In the genomic region with DNA sequence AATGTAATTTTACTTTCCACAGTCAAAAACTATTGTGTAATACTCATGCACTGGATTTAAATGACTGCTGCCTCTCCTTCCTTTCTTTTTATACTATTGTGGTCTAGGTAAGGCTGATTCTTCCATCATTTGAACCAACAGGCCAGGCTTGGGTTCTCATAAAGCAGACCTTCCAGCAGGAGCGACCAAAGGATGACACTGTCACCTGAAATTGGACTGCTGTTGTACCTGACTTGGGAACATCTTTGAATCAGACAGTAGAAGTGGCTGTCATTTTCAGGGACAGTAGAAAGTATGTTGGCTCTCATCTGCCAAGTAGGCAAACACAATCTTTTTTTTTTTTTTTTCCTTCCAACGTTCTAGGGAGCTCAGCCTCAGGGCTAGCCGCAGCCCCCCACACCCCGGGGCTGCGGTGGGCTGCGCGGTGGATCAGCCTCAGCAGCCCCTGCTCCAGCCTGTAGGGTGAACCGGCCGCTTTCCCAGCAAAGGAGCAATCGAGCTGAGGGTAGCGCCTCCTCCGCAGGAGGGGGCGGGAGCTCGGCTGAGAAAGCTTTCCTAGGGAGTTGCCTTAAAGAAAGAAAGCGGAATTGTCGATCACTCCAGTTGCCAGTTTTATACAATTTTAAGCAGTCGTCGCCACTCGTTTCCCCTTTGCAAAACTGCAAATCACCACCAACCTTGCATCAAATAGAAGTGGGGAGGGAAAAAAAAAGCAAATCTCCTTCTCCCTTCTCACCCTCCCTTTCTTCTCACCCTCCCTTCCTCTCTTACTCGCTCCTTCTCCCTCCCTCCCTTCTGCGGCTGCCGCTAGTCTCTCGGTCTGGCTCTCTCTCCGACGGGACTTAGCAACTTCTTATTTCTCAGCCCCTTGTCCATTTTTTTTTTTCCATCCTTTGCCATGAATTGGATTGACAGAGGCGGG, we compare ENCODE assay signal across 8 cellular contexts. TPM values are rescaled to one million over a fixed set of nuclear protein-coding genes. Genes with fewer than 3 reads are reported as not detected.
A peak's percentile ranks its signal among the peaks of the same experiment; 100 is the strongest.
DNase-seq lines count a peak whose midpoint lies in the region; ATAC-seq and TF ChIP-seq lines count a peak whose summit lies in the region.

PDE3A (plus strand) TSS at position 807 of the 922 bp plus-strand sequence. CDS start 748 bp downstream, outside the sequence.

- WGBS in esophagus, 2 donors, result 1 to 2% methylated on average over 26 of the region's 26 CpGs
- WGBS in mesendoderm (ENCODE audit: extremely low coverage, insufficient coverage, low lambda C conversion rate), result no CpG with 5 or more reads among the region's 26 CpGs

- no peak within 1 kb of the TSS for H4K5ac ChIP-seq in mesendoderm (ENCODE audit: low read length)

- H3K36me3 ChIP-seq in esophagus (ENCODE audit: control insufficient read depth in 2 of 2, insufficient read depth in 2 of 2, low read length in 1 of 2) (no peaks in the 10 kb centered on the region), mesendoderm (ENCODE audit: control insufficient read depth, insufficient read depth, low read length) (no peaks in the 10 kb centered on the region), thoracic aorta (no peaks in the 10 kb centered on the region)

- no TSS peak for BruUV-seq in MCF 10A (replicated peaks; lab: Mats Ljungman, UMichigan)

- in situ Hi-C loops in T47D (cut with HindIII; ENCODE audit: low pct_unique_long_range_greater_than_20kb, low sequenced_read_pairs), result no loop called here

- peaks cover 81% of the 10 kb centered on the region for H3K27me3 Mint-ChIP-seq in MCF 10A (ENCODE audit: insufficient read depth, unreplicated experiment)

- no peaks in the 10 kb centered on the region for H3K79me2 ChIP-seq in mesendoderm (ENCODE audit: control insufficient read depth, insufficient read depth, low read length)

- peak within 1 kb of the TSS; percentile 97 for H3K4me2 ChIP-seq in mesendoderm (ENCODE audit: low read length)

- H3K23ac ChIP-seq in mesendoderm (ENCODE audit: low read length), result no peak within 1 kb of the TSS

- H3K4me1 Mint-ChIP-seq in MCF 10A (ENCODE audit: insufficient read depth, unreplicated experiment), result no peaks in the 10 kb centered on the region

- CTCF ChIA-PET in MCF 10A (lab: Yijun Ruan, JAX), result interaction anchor here (0.6 to 1.2 kb wide), 3 partner anchors 11 to 607 kb away, joined by 3 to 4 read pairs (median 3); no protein-coding TSS in a partner anchor

- H2BK5ac ChIP-seq in mesendoderm (ENCODE audit: low read length), result no peak within 1 kb of the TSS

- H3K4me1 ChIP-seq in esophagus (ENCODE audit: control insufficient read depth in 2 of 2, insufficient read depth in 2 of 2, low read length in 1 of 2), result peaks cover 0 to 10% of the 10 kb centered on the region in 2 donors
- H3K4me1 ChIP-seq in mesendoderm (ENCODE audit: control insufficient read depth, low read depth, low read length), result no peaks in the 10 kb centered on the region
- H3K4me1 ChIP-seq in thoracic aorta (ENCODE audit: control insufficient read depth in 1 of 2, low read depth in 2 of 2), result peaks cover 4 to 9% of the 10 kb centered on the region in 2 donors

- H3K56ac ChIP-seq in mesendoderm (ENCODE audit: low read length), result peak within 1 kb of the TSS; percentile 78

- H3K4ac ChIP-seq in mesendoderm (ENCODE audit: low read depth, low read length), result no peak within 1 kb of the TSS

- no peak within 1 kb of the TSS for H3K27ac Mint-ChIP-seq in MCF 10A (ENCODE audit: low read depth, unreplicated experiment)

- H3K79me1 ChIP-seq in mesendoderm (ENCODE audit: low read length), result no peaks in the 10 kb centered on the region

- peak within 1 kb of the TSS; percentile 56 to 68 for H3K4me3 ChIP-seq in esophagus (ENCODE audit: low read depth in 1 of 2, low read length in 2 of 2)
- peak within 1 kb of the TSS; percentile 79 for H3K4me3 ChIP-seq in mesendoderm (ENCODE audit: low read length)
- H3K4me3 ChIP-seq in thoracic aorta, result peak within 1 kb of the TSS; percentile 86

- no peak within 1 kb of the TSS for H4K8ac ChIP-seq in mesendoderm (ENCODE audit: low read depth, low read length)

- H2BK15ac ChIP-seq in mesendoderm (replicated peaks; ENCODE audit: low read depth), result no peak within 1 kb of the TSS

- no peak within 1 kb of the TSS for H2AK5ac ChIP-seq in mesendoderm (ENCODE audit: low read length)

- H3K27ac ChIP-seq in esophagus (ENCODE audit: low read depth in 2 of 2, low read length in 1 of 2) (peak within 1 kb of the TSS; percentile 81 to 86), mesendoderm (ENCODE audit: low read depth, low read length) (no peak within 1 kb of the TSS), thoracic aorta (peak within 1 kb of the TSS; percentile 93 to 97)

- DNase-seq in T47D (ENCODE audit: low read depth in 1 of 2, low spot score in 1 of 2) (peak; percentile 45 to 63), MCF 10A (ENCODE audit: unreplicated experiment) (no peak), mesendoderm (peak; percentile 90), thoracic aorta (ENCODE audit: low spot score) (no peak)
- no peak for DNase-seq in stimulated activated CD4-positive, alpha-beta T cell treated with anti-CD3 and anti-CD28 coated beads, Interleukin-4, amount 100 ng/mL, for 4 hours

- TF ChIP-seq CTCF in MCF 10A (IDR thresholded peaks at IDR 0.05; ENCODE audit: unreplicated experiment) (no peak), thoracic aorta (IDR thresholded peaks at IDR 0.05) (peak; percentile 53)

- intact Hi-C loops in MCF 10A (cut with micrococcal nuclease), result no loop called here

- ATAC-seq in SK-N-SH treated with all-trans-retinoic acid at 6 μM for 48 hours, result peak; percentile 82
- ATAC-seq in thoracic aorta (ENCODE audit: insufficient number of reproducible peaks, low FRiP score, low read depth), result peak; percentile 67
- no peak for ATAC-seq in HG02970 (IDR thresholded peaks at IDR 0.05; ENCODE audit: low FRiP score, unreplicated experiment)

- no peaks in the 10 kb centered on the region for H3K9me3 Mint-ChIP-seq in MCF 10A (ENCODE audit: unreplicated experiment)

- H3K27me3 ChIP-seq in esophagus (ENCODE audit: control insufficient read depth in 1 of 2, insufficient read depth in 2 of 2, low read length in 2 of 2), result peaks cover 0 to 3% of the 10 kb centered on the region in 2 donors
- H3K27me3 ChIP-seq in mesendoderm (ENCODE audit: insufficient read depth, low read length, poor library complexity), result peaks cover 1% of the 10 kb centered on the region
- H3K27me3 ChIP-seq in thoracic aorta (replicated peaks; ENCODE audit: insufficient read depth), result no peaks in the 10 kb centered on the region

- H3K9ac ChIP-seq in mesendoderm (ENCODE audit: low read length), result peak within 1 kb of the TSS; percentile 59

- H3K9me3 ChIP-seq in esophagus (ENCODE audit: control insufficient read depth in 2 of 2, insufficient read depth in 1 of 2, low read depth in 1 of 2, low read length in 1 of 2) (no peaks in the 10 kb centered on the region), thoracic aorta (no peaks in the 10 kb centered on the region)

- no peaks in the 10 kb centered on the region for H3K36me3 Mint-ChIP-seq in MCF 10A (ENCODE audit: insufficient read depth, unreplicated experiment)

- POLR2A ChIA-PET in MCF 10A (lab: Yijun Ruan, JAX), result no interaction called here

- no peak within 1 kb of the TSS for H3K4me3 Mint-ChIP-seq in MCF 10A (ENCODE audit: unreplicated experiment)

- H2BK120ac ChIP-seq in mesendoderm (ENCODE audit: low read depth, low read length), result no peak within 1 kb of the TSS

- peak within 1 kb of the TSS; percentile 53 for H3K18ac ChIP-seq in mesendoderm (ENCODE audit: low read length)

TF ChIP-seq in SK-N-SH treated with all-trans-retinoic acid at 6 μM for 48 hours, 23 proteins besides CTCF, POLR2A, EP300 and RAD21:
- TF ChIP-seq ZNF70 (CRISPR knock-in tag; IDR thresholded peaks at IDR 0.05), result no peak

RNA-seq across cellular contexts. Expression of gene PDE3A, which starts in this region (rescaled TPM):
- total RNA-seq in MCF 10A (2022) (not detected in 2 replicates), thoracic aorta (100 to 1,000 TPM in 1 of 2 donors, 10 to 100 TPM in 1; 78.3 to 110 TPM)
- polyA plus RNA-seq in esophagus, result 1 to 10 TPM in 1 of 2 donors, under 1 TPM in 1; 0.53 to 1.0 TPM
- polyA plus RNA-seq in mesendoderm (2013, experiment 1 of 2), result 0.17 TPM
- polyA plus RNA-seq in mesendoderm (2013, experiment 2 of 2), result 0.21 TPM

Comparison
In these comparisons a context has a peak if more than half of its experiments do, and no peak if none do; other contexts are left out.
1. RNA of gene PDE3A (total RNA-seq): 78.3 to 110 TPM in thoracic aorta; not detected in MCF 10A; every median in the first group is over 10 times any median in the second.
2. DNase-seq: peak in T47D (2 of 2) and mesendoderm (single experiment); none in MCF 10A (single experiment), thoracic aorta (single experiment) and stimulated activated CD4-positive, alpha-beta T cell treated with anti-CD3 and anti-CD28 coated beads, Interleukin-4, amount 100 ng/mL, for 4 hours (0 of 2).
3. Peak in every context shown above with its lines, with median percentiles within 50 percentile points of each other: H3K4me3 ChIP-seq.